ENCODE assay signal across 21 cellular contexts in the genomic region with DNA sequence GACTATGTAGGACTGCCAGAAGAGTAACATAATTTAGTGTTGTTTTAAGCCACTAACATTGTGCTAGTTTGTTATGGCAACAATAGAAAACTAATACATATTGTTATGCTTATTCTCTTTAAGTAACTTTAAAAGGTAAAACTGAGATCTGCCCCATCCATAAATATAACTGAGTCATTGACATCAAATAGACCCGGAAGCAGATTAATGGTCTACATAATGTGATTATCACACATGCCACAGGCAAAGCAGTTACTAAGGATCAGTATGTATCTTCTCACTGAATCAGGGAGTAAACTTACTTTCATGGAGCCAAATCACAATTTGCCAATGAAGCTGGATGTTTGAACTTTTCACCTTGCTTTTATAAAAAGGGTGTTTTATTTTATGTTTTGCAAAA.
DNase-seq lines count a peak whose midpoint lies in the region; ATAC-seq and TF ChIP-seq lines count a peak whose summit lies in the region.
"Had no signal": no experiment of that assay in that cellular context is flagged by ENCODE, and none has a peak within 500 bp of the region (broad histone marks: within the 10 kb centered on the region; RNA-seq: fewer than 3 reads in every experiment).

No MANE protein-coding gene starts in this region.

- H3K4me3 Mint-ChIP-seq in Calu3 (ENCODE audit: low read depth, unreplicated experiment), result no peak overlapping the region
- H3K4me3 Mint-ChIP-seq in progenitor cell of endocrine pancreas (ENCODE audit: low read depth), result no peak overlapping the region

- H3K79me1 ChIP-seq in mesendoderm (ENCODE audit: low read length), result no peaks in the 10 kb centered on the region

- intact Hi-C loops in Calu3 (cut with micrococcal nuclease; ENCODE audit: unreplicated experiment), result loop anchor here (10.0 kb wide), 1 partner anchor 360 kb away; no protein-coding TSS in a partner anchor

- CTCF ChIA-PET in Calu3 (lab: Charles Lee), result interaction anchor here (0.6 to 1.6 kb wide), 5 partner anchors 29 to 224 kb away, joined by 3 to 4 read pairs (median 3); partner anchors contain the start of gene TMEM106B

- no peak overlapping the region for H4K8ac ChIP-seq in mesendoderm (ENCODE audit: low read depth, low read length)

- peak overlapping the region; percentile 69; the same call in 1 of the 2 replicates for H3K27ac ChIP-seq in HUES6 (ENCODE audit: low read depth, low read length)
- no peak overlapping the region for H3K27ac ChIP-seq in mesendoderm (ENCODE audit: low read depth, low read length)
- no peak overlapping the region for H3K27ac ChIP-seq in brain microvascular endothelial cell
- H3K27ac ChIP-seq: GM23248 had no signal

- DNase-seq in Calu3 (no peak), OCI-M1 (lab: John Stamatoyannopoulos, UW) (peak; percentile 25), mesendoderm (peak; percentile 23), progenitor cell of endocrine pancreas (ENCODE audit: low spot score, unreplicated experiment) (no peak), brain microvascular endothelial cell (no peak)
- DNase-seq in effector CD8-positive, alpha-beta T cell (lab: John Stamatoyannopoulos, UW), result no peak
- DNase-seq: BE2C, GM23248, HCEC 1CT, Karpas-422, MM.1S, NCI-H1048, NCI-H1417 treated with DMSO at 0.1 percent for 48 hours, NCI-H187, NCI-H446 treated with DMSO at 0.1 percent for 48 hours, NCI-H69, SW 1271 had no signal

- H3K4me2 ChIP-seq in mesendoderm (ENCODE audit: low read length), result no peak overlapping the region
- H3K4me2 ChIP-seq: A549 had no signal

- no peaks in the 10 kb centered on the region for H3K79me2 ChIP-seq in mesendoderm (ENCODE audit: control insufficient read depth, insufficient read depth, low read length)

- H3K18ac ChIP-seq in mesendoderm (ENCODE audit: low read length), result no peak overlapping the region

- no peak overlapping the region for H3K4ac ChIP-seq in mesendoderm (ENCODE audit: low read depth, low read length)

- no peak overlapping the region for H4K5ac ChIP-seq in mesendoderm (ENCODE audit: low read length)

- TF ChIP-seq CTCF in Calu3 (IDR thresholded peaks at IDR 0.05; ENCODE audit: unreplicated experiment) (no peak), progenitor cell of endocrine pancreas (IDR thresholded peaks at IDR 0.05; ENCODE audit: unreplicated experiment) (no peak), brain microvascular endothelial cell (IDR thresholded peaks at IDR 0.05; ENCODE audit: low read depth, low read length, missing control alignments) (no peak)

- H3K27ac Mint-ChIP-seq in Calu3 (ENCODE audit: unreplicated experiment) (peak overlapping the region; percentile 98), progenitor cell of endocrine pancreas (no peak overlapping the region)

- no peak overlapping the region for H3K56ac ChIP-seq in mesendoderm (ENCODE audit: low read length)

- H3K4me1 Mint-ChIP-seq in Calu3 (ENCODE audit: low read depth, unreplicated experiment), result peaks cover 40% of the 10 kb centered on the region
- H3K4me1 Mint-ChIP-seq in progenitor cell of endocrine pancreas (ENCODE audit: low read depth), result no peaks in the 10 kb centered on the region

- H3K4me1 ChIP-seq in HUES6 (ENCODE audit: control insufficient read depth, insufficient read depth, low read length) (peaks cover 17% of the 10 kb centered on the region), mesendoderm (ENCODE audit: control insufficient read depth, low read depth, low read length) (no peaks in the 10 kb centered on the region)

- BruUV-seq in Calu3 (replicated peaks; lab: Mats Ljungman, UMichigan), result no TSS peak

- no peaks in the 10 kb centered on the region for H3K27me3 ChIP-seq in HUES6 (ENCODE audit: control insufficient read depth, insufficient read depth, low read length)
- H3K27me3 ChIP-seq in mesendoderm (ENCODE audit: insufficient read depth, low read length, poor library complexity), result no peaks in the 10 kb centered on the region
- no peaks in the 10 kb centered on the region for H3K27me3 ChIP-seq in brain microvascular endothelial cell (replicated peaks)
- H3K27me3 ChIP-seq: BE2C had no signal

- H3K4me3 ChIP-seq in HUES6 (ENCODE audit: low read depth, low read length) (no peak overlapping the region), mesendoderm (ENCODE audit: low read length) (no peak overlapping the region), brain microvascular endothelial cell (ENCODE audit: low read depth, low read length) (no peak overlapping the region)
- H3K4me3 ChIP-seq: A549, GM23248 had no signal

- H3K9ac ChIP-seq in HUES6 (ENCODE audit: low read length), result no peak overlapping the region
- no peak overlapping the region for H3K9ac ChIP-seq in mesendoderm (ENCODE audit: low read length)
- H3K9ac ChIP-seq: GM23248 had no signal

- no peak overlapping the region for H2BK15ac ChIP-seq in mesendoderm (replicated peaks; ENCODE audit: low read depth)

- no CpG with 5 or more reads among the region's 1 CpG for WGBS in mesendoderm (ENCODE audit: extremely low coverage, insufficient coverage, low lambda C conversion rate)

- H3K23ac ChIP-seq in mesendoderm (ENCODE audit: low read length), result no peak overlapping the region

- H2BK120ac ChIP-seq in mesendoderm (ENCODE audit: low read depth, low read length), result no peak overlapping the region

- no peaks in the 10 kb centered on the region for H3K27me3 Mint-ChIP-seq in Calu3 (ENCODE audit: unreplicated experiment)
- H3K27me3 Mint-ChIP-seq in progenitor cell of endocrine pancreas, result no peaks in the 10 kb centered on the region

- H3K9me3 ChIP-seq in HUES6 (ENCODE audit: control insufficient read depth, insufficient read depth, low read depth, low read length), result no peaks in the 10 kb centered on the region
- H3K9me3 ChIP-seq: A549, BE2C had no signal

- H3K9me3 Mint-ChIP-seq in Calu3 (ENCODE audit: low read depth, unreplicated experiment) (peaks cover 2% of the 10 kb centered on the region), progenitor cell of endocrine pancreas (ENCODE audit: low read depth) (no peaks in the 10 kb centered on the region)

- in situ Hi-C loops in brain microvascular endothelial cell (cut with HindIII; ENCODE audit: low pct_ligation_motif_present, low sequenced_read_pairs), result no loop called here

- H3K36me3 Mint-ChIP-seq in Calu3 (ENCODE audit: insufficient read depth, unreplicated experiment) (peaks cover 21% of the 10 kb centered on the region), progenitor cell of endocrine pancreas (ENCODE audit: insufficient read depth) (no peaks in the 10 kb centered on the region)

- no peaks in the 10 kb centered on the region for H3K36me3 ChIP-seq in HUES6 (ENCODE audit: control insufficient read depth, insufficient read depth, low read length)
- H3K36me3 ChIP-seq in mesendoderm (ENCODE audit: control insufficient read depth, insufficient read depth, low read length), result no peaks in the 10 kb centered on the region
- H3K36me3 ChIP-seq in brain microvascular endothelial cell (replicated peaks), result no peaks in the 10 kb centered on the region
- H3K36me3 ChIP-seq: BE2C had no signal

- H2AK5ac ChIP-seq in mesendoderm (ENCODE audit: low read length), result no peak overlapping the region

- no peak overlapping the region for H2BK5ac ChIP-seq in mesendoderm (ENCODE audit: low read length)

- no peak for ATAC-seq in HG03439 (IDR thresholded peaks at IDR 0.05; ENCODE audit: unreplicated experiment)
- ATAC-seq: A549, Right ventricle myocardium inferior had no signal

Comparison
In these comparisons a context has a peak if more than half of its experiments do, and no peak if none do; other contexts are left out.
1. DNase-seq: peak in OCI-M1 (single experiment) and mesendoderm (single experiment); none in Calu3 (single experiment), progenitor cell of endocrine pancreas (single experiment), effector CD8-positive, alpha-beta T cell (single experiment) and brain microvascular endothelial cell (single experiment).